ENCODE assay signal across 20 cellular contexts in the genomic region with DNA sequence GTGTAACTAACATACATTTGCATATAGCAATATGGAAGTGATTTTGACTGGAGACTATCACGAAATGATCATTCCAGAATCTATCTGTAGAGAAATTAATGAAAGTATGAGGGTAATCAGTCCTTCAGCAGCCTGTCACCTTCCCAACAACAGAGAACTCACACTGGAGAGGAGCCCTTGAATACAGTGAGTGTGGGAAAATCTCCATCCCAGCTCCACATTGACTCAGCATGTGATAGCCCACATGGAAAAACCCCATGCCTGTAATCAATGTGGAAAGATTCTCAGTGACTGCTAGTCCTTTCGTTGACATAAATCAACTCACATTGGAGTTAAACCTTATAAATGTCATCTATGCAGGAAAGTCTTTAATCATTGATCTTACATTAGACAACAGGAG. TPM values are rescaled to one million over a fixed set of nuclear protein-coding genes. Genes with fewer than 3 reads are reported as not detected.
DNase-seq lines count a peak whose midpoint lies in the region; ATAC-seq, FAIRE-seq and TF ChIP-seq lines count a peak whose summit lies in the region.
"Had no signal": no experiment of that assay in that cellular context is flagged by ENCODE, and none has a peak within 500 bp of the region (broad histone marks: within the 10 kb centered on the region; RNA-seq: fewer than 3 reads in every experiment).

No MANE protein-coding gene starts in this region.

- H3K9me1 ChIP-seq in K562 (ENCODE audit: control insufficient read depth, insufficient read depth, low read length) = no peaks in the 10 kb centered on the region

- no peak overlapping the region for H3K9ac ChIP-seq in K562 (ENCODE audit: insufficient read depth in 1 of 2, low read depth in 2 of 2, low read length in 2 of 2)
- H3K9ac ChIP-seq: BLaER1 treated with 17β-estradiol and CSF1 and Interleukin-3, amounts not matched to agents 10 nM and 100 nM had no signal

- H3K36me3 ChIP-seq in K562 (ENCODE audit: control insufficient read depth, insufficient read depth, low read length) = no peaks in the 10 kb centered on the region
- H3K36me3 ChIP-seq: BLaER1 treated with 17β-estradiol and CSF1 and Interleukin-3, amounts not matched to agents 10 nM and 100 nM had no signal

- no peak overlapping the region for H3K4me2 ChIP-seq in K562 (ENCODE audit: insufficient read depth, low read length)
- H3K4me2 ChIP-seq: A549; BLaER1 treated with 17β-estradiol and CSF1 and Interleukin-3, amounts not matched to agents 10 nM and 100 nM had no signal

- in situ Hi-C loops in K562 (cut with MboI) = no loop called here

- peaks cover 5% of the 10 kb centered on the region; the same call in 1 of the 2 replicates for H3K9me3 ChIP-seq in K562 (replicated peaks; ENCODE audit: control insufficient read depth, insufficient read depth, low read depth, low read length)

- 42% methylated on average over 2 of the region's 2 CpGs for WGBS in K562 (ENCODE audit: insufficient coverage, low coverage, missing lambda C conversion rate)

- DNase-seq in DMS53 (lab: John Stamatoyannopoulos, UW) (peak; percentile 13), DMS53 treated with DMSO at 0.1 percent for 48 hours (lab: John Stamatoyannopoulos, UW; ENCODE audit: unreplicated experiment) (no peak), K562 (ENCODE audit: extremely low read depth in 1 of 4, low spot score in 3 of 4) (no peak), NCI-H69 (lab: John Stamatoyannopoulos, UW) (no peak), NCI-H2227 treated with DMSO at 0.1 percent for 48 hours (lab: John Stamatoyannopoulos, UW) (no peak)
- DNase-seq: AML-193; Caco-2; Calu3; CD4-positive, alpha-beta T cell; CD8-positive, alpha-beta T cell; DMS79 treated with DMSO at 0.1 percent for 48 hours; GF-D8 had no signal

- no peak overlapping the region for H3K4me3 ChIP-seq in K562
- H3K4me3 ChIP-seq: A549; BLaER1 treated with 17β-estradiol and CSF1 and Interleukin-3, amounts not matched to agents 10 nM and 100 nM had no signal

- H3K27me3 ChIP-seq in K562 (ENCODE audit: control insufficient read depth in 2 of 2, insufficient read depth in 2 of 2, low read length in 2 of 2) = no peaks in the 10 kb centered on the region
- H3K27me3 ChIP-seq: BLaER1 treated with 17β-estradiol and CSF1 and Interleukin-3, amounts not matched to agents 10 nM and 100 nM had no signal

- peaks cover 9% of the 10 kb centered on the region in 2 experiments; a peak in 4 of 5 replicates for H3K4me1 ChIP-seq in K562 (replicated peaks in 1 of 2; ENCODE audit: control insufficient read depth in 2 of 2, insufficient read depth in 2 of 2, low read length in 2 of 2)
- H3K4me1 ChIP-seq: A549; BLaER1 treated with 17β-estradiol and CSF1 and Interleukin-3, amounts not matched to agents 10 nM and 100 nM had no signal

- H3K27ac ChIP-seq in K562 (ENCODE audit: extremely low read depth, low read depth, low read length) = no peak overlapping the region
- H3K27ac ChIP-seq: 22Rv1; A549; BLaER1 treated with 17β-estradiol and CSF1 and Interleukin-3, amounts not matched to agents 10 nM and 100 nM; C4-2B had no signal

- no peak overlapping the region for H2AFZ ChIP-seq in K562 (ENCODE audit: low read depth, low read length)

- TF ChIP-seq CTCF in K562 (IDR thresholded peaks at IDR 0.05 in 2 of 3, conservative IDR thresholded peaks at IDR 0.05 in 1 of 3; ENCODE audit: insufficient read depth in 2 of 3, low read depth in 1 of 3, low read length in 3 of 3) = no peak

- no peak for TF ChIP-seq RAD21 in K562 (CRISPR knock-in tag; conservative IDR thresholded peaks at IDR 0.05 in 1 of 2, IDR thresholded peaks at IDR 0.05 in 1 of 2)

- no peak for TF ChIP-seq POLR2A in K562 (conservative IDR thresholded peaks at IDR 0.05)

- no peak for TF ChIP-seq EP300 in K562 (IDR thresholded peaks at IDR 0.05; ENCODE audit: low read length)

- no peaks in the 10 kb centered on the region for H4K20me1 ChIP-seq in K562 (replicated peaks; ENCODE audit: control insufficient read depth, insufficient read depth, low read length)
- H4K20me1 ChIP-seq: BLaER1 treated with 17β-estradiol and CSF1 and Interleukin-3, amounts not matched to agents 10 nM and 100 nM had no signal

- no peaks in the 10 kb centered on the region for H3K79me2 ChIP-seq in K562 (ENCODE audit: control insufficient read depth, insufficient read depth, low read length)

- intact Hi-C loops in K562 (cut with micrococcal nuclease) = loop anchor here (5.0 kb wide), 1 partner anchor 100 kb away; no protein-coding TSS in a partner anchor

- FAIRE-seq in K562 (lab: Jason Lieb, UNC) = no peak
- FAIRE-seq: A549, D721Med, G401.6, GM12891, GM18507 had no signal

- POLR2A ChIA-PET in K562 (lab: Yijun Ruan, JAX) = no interaction called here

- BruUV-seq in K562 (replicated peaks; lab: Mats Ljungman, UMichigan) = no TSS peak

- ATAC-seq in K562 = no peak
- ATAC-seq: A549; CD8-positive, alpha-beta T cell had no signal

- CTCF ChIA-PET in K562 (lab: Yijun Ruan, JAX; ENCODE audit: low intra/inter-chr PET ratio) = no interaction called here

TF ChIP-seq in K562, 482 proteins besides CTCF, POLR2A, EP300 and RAD21:
- TF ChIP-seq ZNF584 (CRISPR knock-in tag; IDR thresholded peaks at IDR 0.05; ENCODE audit: low read depth) (no peak), ESRRB (CRISPR knock-in tag; IDR thresholded peaks at IDR 0.05; ENCODE audit: borderline replicate concordance) (no peak), ZNF274 (IDR thresholded peaks at IDR 0.05; ENCODE audit: borderline replicate concordance, low read depth, low read length) (peak; percentile 89)
TF ChIP-seq in K562: peak in this region for 1.

RNA-seq across cellular contexts. Expression of gene UXS1, which starts 13.1 kb away (rescaled TPM):
- total RNA-seq in K562 (2011; cell fraction: chromatin; rRNA removed; ENCODE audit: low replicate concordance) = 83.6 and 100 TPM in 2 replicates
- total RNA-seq in K562 (2011; cell fraction: nucleolus; rRNA removed) = 57.7 and 64.7 TPM in 2 replicates
- 74.1 and 83.9 TPM in 2 replicates for total RNA-seq in K562 (2011; cell fraction: nucleoplasm; rRNA removed)
- total RNA-seq in K562 (2014; rRNA removed) = 15.0 and 19.1 TPM in 2 replicates
- total RNA-seq in K562 (2014; rRNA removed; fragmentation: Illumina TruSeq; extraction: Trizol) = 14.2 and 15.2 TPM in 2 replicates
- 13.8 and 15.0 TPM in 2 replicates for total RNA-seq in K562 (2015; rRNA removed; fragmentation: Illumina TruSeq; extraction: Trizol)
- 22.4 and 25.4 TPM in 2 replicates for total RNA-seq in K562 (2021)
- 24.1 and 25.5 TPM in 2 replicates for polyA plus RNA-seq in K562 (2011; rRNA removed)
- polyA plus RNA-seq in K562 (2011; cell fraction: cytosol; rRNA removed) = 18.8 and 22.4 TPM in 2 replicates
- polyA plus RNA-seq in K562 (2011; cell fraction: nucleus; rRNA removed) = 37.9 and 48.2 TPM in 2 replicates
- 22.1 and 26.2 TPM in 2 replicates for polyA plus RNA-seq in K562 (2012)
- 22.8 and 25.8 TPM in 2 replicates for polyA plus RNA-seq in K562 (2014; fragmentation: Illumina TruSeq; extraction: Trizol)
- polyA plus RNA-seq in K562 (2014; fragmentation: Nextera tagmentation; extraction: Ambion mirVana) = 10 to 100 TPM in 1 of 2 experiments, 1 to 10 TPM in 1; 5.8 to 11.3 TPM
- 22.7 and 25.5 TPM in 2 replicates for polyA plus RNA-seq in K562 (2014; rRNA removed)
- polyA minus RNA-seq in K562 (2011; rRNA and poly(A)+ RNA removed) = 54.5 and 56.5 TPM in 2 replicates
- 28.0 and 29.7 TPM in 2 replicates for polyA minus RNA-seq in K562 (2011; cell fraction: cytosol; rRNA and poly(A)+ RNA removed)
- polyA minus RNA-seq in K562 (2011; cell fraction: nucleus; rRNA and poly(A)+ RNA removed) = 34.9 and 48.7 TPM in 2 replicates
